In the genomic region with DNA sequence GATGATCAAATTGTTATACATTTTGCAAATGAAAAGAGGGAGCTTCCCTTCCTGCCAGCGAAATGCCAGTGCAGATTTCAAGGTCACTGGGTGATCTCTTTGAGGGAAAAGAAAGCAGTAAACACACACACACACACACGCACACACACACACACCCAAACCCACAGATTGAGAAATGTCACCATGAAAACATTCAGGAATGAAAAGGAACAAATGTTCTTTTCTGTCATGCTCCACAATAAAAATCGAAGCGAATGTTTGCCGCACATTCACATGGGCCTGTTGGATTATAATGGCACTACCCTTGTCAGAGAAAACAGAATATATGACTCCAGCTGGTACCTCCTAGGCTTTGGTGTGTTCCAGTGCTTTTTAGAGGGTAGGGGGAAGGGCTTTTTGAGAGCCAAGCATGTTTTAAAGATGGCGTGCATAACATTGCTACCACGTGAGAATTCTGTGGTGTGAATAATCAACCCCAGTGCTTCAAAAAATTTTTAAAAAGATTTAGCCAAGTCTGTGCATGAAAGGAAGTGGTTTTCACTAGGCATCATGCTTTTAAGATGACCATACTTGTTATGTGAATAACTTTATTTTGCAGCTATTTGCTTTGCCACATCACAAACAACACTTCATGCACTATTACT, we compare ENCODE assay signal across 15 cellular contexts.
DNase-seq lines count a peak whose midpoint lies in the region; FAIRE-seq and TF ChIP-seq lines count a peak whose summit lies in the region.
"Had no signal": no experiment of that assay in that cellular context is flagged by ENCODE, and none has a peak within 500 bp of the region (broad histone marks: within the 10 kb centered on the region; RNA-seq: fewer than 3 reads in every experiment).

No MANE protein-coding gene starts in this region.

- WGBS in H1 (ENCODE audit: extremely low coverage in 1 of 2, insufficient coverage in 1 of 2, insufficient read length in 1 of 2, insufficient replicate concordance in 2 of 2, low coverage in 1 of 2, low lambda C conversion rate in 2 of 2, missing lambda C conversion rate in 1 of 2), 2 experiments: 78% methylated on average over 7 of the region's 7 CpGs; no CpG with 5 or more reads in 1 of the 2 experiments
- 79 to 80% methylated on average over 7 of the region's 7 CpGs for WGBS in testis, 2 donors

- H3K9me2 ChIP-seq in Loucy (replicated peaks; ENCODE audit: low read depth, low read length): no peaks in the 10 kb centered on the region

- H3K9me3 Mint-ChIP-seq in nephron progenitor cell: peaks cover 13% of the 10 kb centered on the region

- no peak for FAIRE-seq in H1 (lab: Jason Lieb, UNC)
- FAIRE-seq in RCC 7860 (lab: Jason Lieb, UNC): no peak

- no peak overlapping the region for H4K91ac ChIP-seq in H1 (replicated peaks; ENCODE audit: insufficient read length, low read length)

- no peak overlapping the region for H3K4ac ChIP-seq in H1 (replicated peaks; ENCODE audit: insufficient read length, low read depth, low read length)

- no peak overlapping the region for H3K18ac ChIP-seq in H1 (ENCODE audit: extremely low read depth, low read length)

- H3K79me2 ChIP-seq in Loucy (ENCODE audit: insufficient read depth, low read length) (no peaks in the 10 kb centered on the region), H1 (ENCODE audit: control insufficient read depth in 1 of 2, insufficient read depth in 2 of 2, low read length in 2 of 2) (no peaks in the 10 kb centered on the region)

- POLR2A ChIA-PET in H1 (lab: Charles Lee; ENCODE audit: partially characterized antibody): no interaction called here

- no peak overlapping the region for H4K5ac ChIP-seq in H1 (ENCODE audit: insufficient read length, low read depth, low read length)

- TF ChIP-seq CTCF in AG09319 (IDR thresholded peaks at IDR 0.05; ENCODE audit: low read depth, low read length): no peak
- TF ChIP-seq CTCF in Loucy (conservative IDR thresholded peaks at IDR 0.05; ENCODE audit: low read length): no peak
- TF ChIP-seq CTCF in H1 (IDR thresholded peaks at IDR 0.05; ENCODE audit: control extremely low read depth in 1 of 3, insufficient read depth in 1 of 3, low read depth in 1 of 3, low read length in 3 of 3): no peak
- no peak for TF ChIP-seq CTCF in nephron progenitor cell (IDR thresholded peaks at IDR 0.05)
- TF ChIP-seq CTCF in testis (IDR thresholded peaks at IDR 0.05): no peak

- peak overlapping the region; percentile 54 for H3K4me3 ChIP-seq in Loucy (ENCODE audit: low read length, poor library complexity, severe bottlenecking)
- no peak overlapping the region for H3K4me3 ChIP-seq in H1 (ENCODE audit: extremely low read depth in 1 of 4, insufficient read depth in 2 of 4, low read depth in 3 of 4, low read length in 4 of 4)
- no peak overlapping the region for H3K4me3 ChIP-seq in testis
- H3K4me3 ChIP-seq: esophagus muscularis mucosa, MG63 had no signal

- peak overlapping the region; percentile 73 for H3K4me2 ChIP-seq in Loucy (ENCODE audit: low read depth, low read length, poor library complexity, severe bottlenecking)
- no peak overlapping the region for H3K4me2 ChIP-seq in H1 (ENCODE audit: insufficient read depth in 1 of 2, low read depth in 2 of 2, low read length in 2 of 2)

- no peak for TF ChIP-seq RAD21 in H1 (IDR thresholded peaks at IDR 0.05 in 1 of 2, conservative IDR thresholded peaks at IDR 0.05 in 1 of 2; ENCODE audit: low read depth in 2 of 2, low read length in 2 of 2)

- TF ChIP-seq POLR2A in H1 (IDR thresholded peaks at IDR 0.05; ENCODE audit: control extremely low read depth in 1 of 2, low read depth in 2 of 2, low read length in 2 of 2) (no peak), testis (IDR thresholded peaks at IDR 0.05) (no peak)

- no peaks in the 10 kb centered on the region for H3K27me3 Mint-ChIP-seq in nephron progenitor cell (ENCODE audit: low read depth, poor library complexity)
- H3K27me3 Mint-ChIP-seq: activated naive CD8-positive, alpha-beta T cell had no signal

- DNase-seq in AG09319 (ENCODE audit: extremely low read depth, low read depth) (peak; percentile 56), H1 (ENCODE audit: low read depth in 1 of 2, low spot score in 2 of 2) (no peak), nephron progenitor cell (no peak), RCC 7860 (ENCODE audit: low spot score) (no peak), SIG-M5 treated with dmso at 0.1 percent for 504 hours (lab: John Stamatoyannopoulos, UW; ENCODE audit: unreplicated experiment) (no peak), posterior vena cava (ENCODE audit: low spot score) (no peak), testis (no peak)
- DNase-seq: activated CD8-positive, alpha-beta T cell treated with anti-CD3 and anti-CD28 coated beads, Interleukin-2, amount 10 ng/mL, durations not matched to agents 7 days and 5 days; left colon; MG63; NCI-H526 had no signal

- H3K27me3 ChIP-seq in Loucy (ENCODE audit: insufficient read depth, low read length, poor library complexity, severe bottlenecking) (no peaks in the 10 kb centered on the region), H1 (replicated peaks in 1 of 4; ENCODE audit: control insufficient read depth in 3 of 4, extremely low read depth in 1 of 4, insufficient read depth in 3 of 4, low read length in 3 of 4) (no peaks in the 10 kb centered on the region), testis (no peaks in the 10 kb centered on the region)
- H3K27me3 ChIP-seq: esophagus muscularis mucosa, MG63 had no signal

- H2BK15ac ChIP-seq in H1 (ENCODE audit: low read length): no peak overlapping the region

- CTCF ChIA-PET in H1 (lab: Charles Lee; ENCODE audit: partially characterized antibody): interaction anchor here (0.8 to 1.1 kb wide), 2 partner anchors 12 to 13 kb away, joined by 3 read pairs; no protein-coding TSS in a partner anchor

- H3K9ac ChIP-seq in Loucy (ENCODE audit: low read depth, low read length, poor library complexity, severe bottlenecking) (no peak overlapping the region), H1 (replicated peaks in 1 of 4; ENCODE audit: extremely low read depth in 1 of 4, low read depth in 3 of 4, low read length in 3 of 4) (no peak overlapping the region)

- H2AFZ ChIP-seq in Loucy (ENCODE audit: low read length) (no peak overlapping the region), H1 (ENCODE audit: low read length) (0 out of 2 replicates have a peak overlapping the region, but pooled peaks have one; percentile 49)

- no peak overlapping the region for H2BK120ac ChIP-seq in H1 (replicated peaks; ENCODE audit: low read depth, low read length)

- no peak overlapping the region for H3K56ac ChIP-seq in H1 (replicated peaks; ENCODE audit: insufficient read length, low read depth, low read length)

- 0 out of 2 replicates have a peak overlapping the region, but pooled peaks have one; percentile 15 for H2BK20ac ChIP-seq in H1 (ENCODE audit: low read length)

- no peak overlapping the region for H3K23ac ChIP-seq in H1 (ENCODE audit: insufficient read length)

- H3K9me3 ChIP-seq in Loucy (ENCODE audit: insufficient read depth, low read depth, low read length) (no peaks in the 10 kb centered on the region), H1 (ENCODE audit: insufficient read depth in 2 of 2, low read depth in 1 of 2, low read length in 1 of 2) (no peaks in the 10 kb centered on the region; a peak in 1 of 4 replicates), testis (no peaks in the 10 kb centered on the region)
- H3K9me3 ChIP-seq: esophagus muscularis mucosa, MG63 had no signal

- no peak overlapping the region for H2AK5ac ChIP-seq in H1 (ENCODE audit: low read depth, low read length)

- H3K27ac ChIP-seq in H1 (ENCODE audit: low read depth, low read length): no peak overlapping the region
- H3K27ac ChIP-seq in testis: no peak overlapping the region
- H3K27ac ChIP-seq: C4-2B, esophagus muscularis mucosa had no signal

- H3K4me3 Mint-ChIP-seq in nephron progenitor cell: no peak overlapping the region
- H3K4me3 Mint-ChIP-seq: activated CD8-positive, alpha-beta T cell treated with anti-CD3 and anti-CD28 coated beads, Interleukin-2, amount 10 ng/mL, durations not matched to agents 7 days and 5 days; activated naive CD8-positive, alpha-beta T cell had no signal

- no peak overlapping the region for H3K14ac ChIP-seq in H1 (ENCODE audit: insufficient read length)

- H4K20me1 ChIP-seq in Loucy (ENCODE audit: insufficient read depth, low read length, poor library complexity, severe bottlenecking) (no peaks in the 10 kb centered on the region), H1 (replicated peaks in 1 of 2; ENCODE audit: control insufficient read depth in 1 of 2, insufficient read depth in 2 of 2, low read length in 2 of 2) (no peaks in the 10 kb centered on the region)

- H3K36me3 Mint-ChIP-seq in nephron progenitor cell (ENCODE audit: low read depth): peaks cover 4% of the 10 kb centered on the region
- H3K36me3 Mint-ChIP-seq: activated naive CD8-positive, alpha-beta T cell had no signal

- H3K79me1 ChIP-seq in H1 (ENCODE audit: low read depth, low read length): no peaks in the 10 kb centered on the region

- H3F3A ChIP-seq in Loucy (ENCODE audit: low read depth): no peaks in the 10 kb centered on the region

- H4K8ac ChIP-seq in H1 (ENCODE audit: extremely low read depth, insufficient read depth, low read length): no peak overlapping the region; the same call in 1 of the 2 replicates

- H3K36me3 ChIP-seq in Loucy (ENCODE audit: insufficient read depth, low read length): no peaks in the 10 kb centered on the region
- no peaks in the 10 kb centered on the region for H3K36me3 ChIP-seq in H1 (ENCODE audit: control insufficient read depth in 2 of 4, insufficient read depth in 4 of 4, low read length in 3 of 4)
- no peaks in the 10 kb centered on the region for H3K36me3 ChIP-seq in testis (ENCODE audit: low read depth, missing control alignments)
- H3K36me3 ChIP-seq: esophagus muscularis mucosa, MG63 had no signal

- H3K4me1 ChIP-seq in Loucy (ENCODE audit: insufficient read depth, low read length, poor library complexity, severe bottlenecking) (peaks cover 23% of the 10 kb centered on the region), H1 (replicated peaks in 1 of 4; ENCODE audit: control insufficient read depth in 3 of 4, insufficient read depth in 4 of 4, low read length in 3 of 4) (peaks cover 0 to 8% (median 4%) of the 10 kb centered on the region in 4 experiments; a peak in 4 of 7 replicates), testis (peaks cover 12% of the 10 kb centered on the region)

- H3K4me1 Mint-ChIP-seq in nephron progenitor cell: peaks cover 55% of the 10 kb centered on the region

- H3K27ac Mint-ChIP-seq in nephron progenitor cell: peak overlapping the region; percentile 63
- H3K27ac Mint-ChIP-seq: activated CD8-positive, alpha-beta T cell treated with anti-CD3 and anti-CD28 coated beads, Interleukin-2, amount 10 ng/mL, durations not matched to agents 7 days and 5 days; activated naive CD8-positive, alpha-beta T cell had no signal

- no peaks in the 10 kb centered on the region for H3K23me2 ChIP-seq in H1 (ENCODE audit: low read depth, low read length)

- intact Hi-C loops in posterior vena cava (cut with DNase I): no loop called here
- intact Hi-C loops in testis (cut with DNase I; ENCODE audit: low total_unique reads): no loop called here

- no peak overlapping the region for H2BK5ac ChIP-seq in H1 (ENCODE audit: low read depth, low read length)

- H2BK12ac ChIP-seq in H1 (ENCODE audit: low read depth, low read length): peak overlapping the region; percentile 22; the same call in 1 of the 2 replicates

- no peak for TF ChIP-seq EP300 in H1 (IDR thresholded peaks at IDR 0.05; ENCODE audit: borderline replicate concordance in 1 of 2, low read depth in 2 of 2, low read length in 2 of 2)

TF ChIP-seq in H1, 55 proteins besides CTCF, POLR2A, EP300 and RAD21 (continues in another document):
- TF ChIP-seq RXRA (IDR thresholded peaks at IDR 0.05; ENCODE audit: insufficient read depth, low read depth, low read length): no peak
